In the genomic region with DNA sequence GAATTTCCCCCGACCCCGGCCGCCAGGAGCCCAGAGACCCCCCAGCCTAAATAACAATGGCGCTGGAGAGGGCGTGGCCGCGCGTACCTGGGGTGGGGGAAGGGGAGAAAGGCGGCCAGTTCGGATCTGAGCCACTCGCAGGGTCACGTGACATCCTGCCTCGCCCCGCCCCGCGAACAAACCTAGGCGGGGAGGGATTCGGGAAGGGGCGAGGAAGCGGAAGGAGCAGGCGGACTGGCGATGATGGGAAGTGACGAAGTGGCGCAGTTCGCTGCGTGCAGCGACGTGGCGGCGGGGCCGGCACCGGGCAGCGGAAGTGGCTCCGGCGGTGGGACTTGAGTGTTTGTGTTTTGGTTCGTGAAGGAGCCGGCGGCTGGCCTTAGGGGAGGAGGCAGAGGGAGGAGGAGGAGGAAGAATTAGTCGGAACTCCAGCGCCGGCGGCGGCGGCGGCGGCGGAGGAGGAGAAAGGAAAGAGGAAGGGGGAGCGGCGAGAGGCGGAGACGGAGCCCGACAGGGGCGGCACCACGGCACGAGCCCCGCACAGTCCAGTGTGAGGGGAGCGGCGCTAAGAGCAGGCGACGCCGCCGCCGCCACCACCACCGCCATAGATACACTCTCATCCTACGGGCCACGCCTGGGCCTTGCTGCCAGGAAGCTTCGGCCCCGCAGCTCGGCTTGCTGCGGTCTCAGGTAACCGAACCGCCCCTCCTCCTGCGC, we compare ENCODE assay signal across 1 cellular context.
A peak's percentile ranks its signal among the peaks of the same experiment; 100 is the strongest.
TF ChIP-seq lines count a peak whose summit lies in the region.

A gene with protein sequence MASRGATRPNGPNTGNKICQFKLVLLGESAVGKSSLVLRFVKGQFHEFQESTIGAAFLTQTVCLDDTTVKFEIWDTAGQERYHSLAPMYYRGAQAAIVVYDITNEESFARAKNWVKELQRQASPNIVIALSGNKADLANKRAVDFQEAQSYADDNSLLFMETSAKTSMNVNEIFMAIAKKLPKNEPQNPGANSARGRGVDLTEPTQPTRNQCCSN (plus strand): TSS at position 266 of the 717 bp plus-strand sequence. CDS start 3,802 bp downstream, outside the sequence.

TF ChIP-seq in HepG2, 621 proteins besides CTCF, POLR2A, EP300 and RAD21 (continued from another document and continues in another):
- TF ChIP-seq, protein P1, sequence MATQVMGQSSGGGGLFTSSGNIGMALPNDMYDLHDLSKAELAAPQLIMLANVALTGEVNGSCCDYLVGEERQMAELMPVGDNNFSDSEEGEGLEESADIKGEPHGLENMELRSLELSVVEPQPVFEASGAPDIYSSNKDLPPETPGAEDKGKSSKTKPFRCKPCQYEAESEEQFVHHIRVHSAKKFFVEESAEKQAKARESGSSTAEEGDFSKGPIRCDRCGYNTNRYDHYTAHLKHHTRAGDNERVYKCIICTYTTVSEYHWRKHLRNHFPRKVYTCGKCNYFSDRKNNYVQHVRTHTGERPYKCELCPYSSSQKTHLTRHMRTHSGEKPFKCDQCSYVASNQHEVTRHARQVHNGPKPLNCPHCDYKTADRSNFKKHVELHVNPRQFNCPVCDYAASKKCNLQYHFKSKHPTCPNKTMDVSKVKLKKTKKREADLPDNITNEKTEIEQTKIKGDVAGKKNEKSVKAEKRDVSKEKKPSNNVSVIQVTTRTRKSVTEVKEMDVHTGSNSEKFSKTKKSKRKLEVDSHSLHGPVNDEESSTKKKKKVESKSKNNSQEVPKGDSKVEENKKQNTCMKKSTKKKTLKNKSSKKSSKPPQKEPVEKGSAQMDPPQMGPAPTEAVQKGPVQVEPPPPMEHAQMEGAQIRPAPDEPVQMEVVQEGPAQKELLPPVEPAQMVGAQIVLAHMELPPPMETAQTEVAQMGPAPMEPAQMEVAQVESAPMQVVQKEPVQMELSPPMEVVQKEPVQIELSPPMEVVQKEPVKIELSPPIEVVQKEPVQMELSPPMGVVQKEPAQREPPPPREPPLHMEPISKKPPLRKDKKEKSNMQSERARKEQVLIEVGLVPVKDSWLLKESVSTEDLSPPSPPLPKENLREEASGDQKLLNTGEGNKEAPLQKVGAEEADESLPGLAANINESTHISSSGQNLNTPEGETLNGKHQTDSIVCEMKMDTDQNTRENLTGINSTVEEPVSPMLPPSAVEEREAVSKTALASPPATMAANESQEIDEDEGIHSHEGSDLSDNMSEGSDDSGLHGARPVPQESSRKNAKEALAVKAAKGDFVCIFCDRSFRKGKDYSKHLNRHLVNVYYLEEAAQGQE (IDR thresholded peaks at IDR 0.05; ENCODE audit: borderline replicate concordance in 1 of 2, low read depth in 1 of 2, low read length in 2 of 2): peak in 1 of 2 experiments; percentile 34; a peak in 1 of 4 replicates
- TF ChIP-seq SNAI1 (CRISPR knock-in tag; IDR thresholded peaks at IDR 0.05; ENCODE audit: borderline replicate concordance) (peak; percentile 48; the same call in 1 of the 2 replicates), KLF11 (CRISPR knock-in tag; IDR thresholded peaks at IDR 0.05) (0 out of 2 replicates have a peak, but pooled peaks have one; percentile 41), ZNF615 (CRISPR knock-in tag; IDR thresholded peaks at IDR 0.05; ENCODE audit: borderline replicate concordance) (no peak), HMGA1 (CRISPR knock-in tag; conservative IDR thresholded peaks at IDR 0.05) (no peak), ZNF234 (CRISPR knock-in tag; conservative IDR thresholded peaks at IDR 0.05) (peak; percentile 76; the same call in 1 of the 2 replicates), NR2C2 (CRISPR knock-in tag; IDR thresholded peaks at IDR 0.05; ENCODE audit: borderline replicate concordance) (peak; percentile 41; the same call in 1 of the 2 replicates), TAF15 (IDR thresholded peaks at IDR 0.05; ENCODE audit: low read depth, low read length, poor library complexity, severe bottlenecking) (peak; percentile 72), MTF2 (CRISPR knock-in tag; IDR thresholded peaks at IDR 0.05; ENCODE audit: borderline replicate concordance) (no peak), ZFX (CRISPR knock-in tag; IDR thresholded peaks at IDR 0.05; ENCODE audit: low read depth) (no peak), ZNF333 (CRISPR knock-in tag; IDR thresholded peaks at IDR 0.05; ENCODE audit: borderline replicate concordance) (no peak), GATAD2A (CRISPR knock-in tag; IDR thresholded peaks at IDR 0.05) (peak; percentile 57), ZSCAN21 (CRISPR knock-in tag; IDR thresholded peaks at IDR 0.05; ENCODE audit: borderline replicate concordance) (0 out of 2 replicates have a peak, but pooled peaks have one; percentile 15), RFX3 (CRISPR knock-in tag; IDR thresholded peaks at IDR 0.05) (no peak), ZNF44 (CRISPR knock-in tag; IDR thresholded peaks at IDR 0.05) (no peak), AHR (CRISPR knock-in tag; IDR thresholded peaks at IDR 0.05) (no peak), HDAC1 (CRISPR knock-in tag; IDR thresholded peaks at IDR 0.05) (no peak; the same call in 1 of the 2 replicates), KLF15 (CRISPR knock-in tag; IDR thresholded peaks at IDR 0.05; ENCODE audit: borderline replicate concordance) (no peak), CEBPG (CRISPR knock-in tag; IDR thresholded peaks at IDR 0.05) (peak; percentile 30; the same call in 1 of the 2 replicates), ZBTB7B (CRISPR knock-in tag; IDR thresholded peaks at IDR 0.05) (no peak), ZMYM2 (CRISPR knock-in tag; IDR thresholded peaks at IDR 0.05) (0 out of 2 replicates have a peak, but pooled peaks have one; percentile 10), NR1H2 (CRISPR knock-in tag; IDR thresholded peaks at IDR 0.05; ENCODE audit: borderline replicate concordance, low read depth) (no peak), ZFP62 (CRISPR knock-in tag; IDR thresholded peaks at IDR 0.05) (no peak), NAIF1 (CRISPR knock-in tag; IDR thresholded peaks at IDR 0.05; ENCODE audit: borderline replicate concordance) (no peak; the same call in 1 of the 2 replicates), NCOR1 (IDR thresholded peaks at IDR 0.05; ENCODE audit: borderline replicate concordance, low read length) (no peak; the same call in 1 of the 2 replicates)
- TF ChIP-seq, protein P2, sequence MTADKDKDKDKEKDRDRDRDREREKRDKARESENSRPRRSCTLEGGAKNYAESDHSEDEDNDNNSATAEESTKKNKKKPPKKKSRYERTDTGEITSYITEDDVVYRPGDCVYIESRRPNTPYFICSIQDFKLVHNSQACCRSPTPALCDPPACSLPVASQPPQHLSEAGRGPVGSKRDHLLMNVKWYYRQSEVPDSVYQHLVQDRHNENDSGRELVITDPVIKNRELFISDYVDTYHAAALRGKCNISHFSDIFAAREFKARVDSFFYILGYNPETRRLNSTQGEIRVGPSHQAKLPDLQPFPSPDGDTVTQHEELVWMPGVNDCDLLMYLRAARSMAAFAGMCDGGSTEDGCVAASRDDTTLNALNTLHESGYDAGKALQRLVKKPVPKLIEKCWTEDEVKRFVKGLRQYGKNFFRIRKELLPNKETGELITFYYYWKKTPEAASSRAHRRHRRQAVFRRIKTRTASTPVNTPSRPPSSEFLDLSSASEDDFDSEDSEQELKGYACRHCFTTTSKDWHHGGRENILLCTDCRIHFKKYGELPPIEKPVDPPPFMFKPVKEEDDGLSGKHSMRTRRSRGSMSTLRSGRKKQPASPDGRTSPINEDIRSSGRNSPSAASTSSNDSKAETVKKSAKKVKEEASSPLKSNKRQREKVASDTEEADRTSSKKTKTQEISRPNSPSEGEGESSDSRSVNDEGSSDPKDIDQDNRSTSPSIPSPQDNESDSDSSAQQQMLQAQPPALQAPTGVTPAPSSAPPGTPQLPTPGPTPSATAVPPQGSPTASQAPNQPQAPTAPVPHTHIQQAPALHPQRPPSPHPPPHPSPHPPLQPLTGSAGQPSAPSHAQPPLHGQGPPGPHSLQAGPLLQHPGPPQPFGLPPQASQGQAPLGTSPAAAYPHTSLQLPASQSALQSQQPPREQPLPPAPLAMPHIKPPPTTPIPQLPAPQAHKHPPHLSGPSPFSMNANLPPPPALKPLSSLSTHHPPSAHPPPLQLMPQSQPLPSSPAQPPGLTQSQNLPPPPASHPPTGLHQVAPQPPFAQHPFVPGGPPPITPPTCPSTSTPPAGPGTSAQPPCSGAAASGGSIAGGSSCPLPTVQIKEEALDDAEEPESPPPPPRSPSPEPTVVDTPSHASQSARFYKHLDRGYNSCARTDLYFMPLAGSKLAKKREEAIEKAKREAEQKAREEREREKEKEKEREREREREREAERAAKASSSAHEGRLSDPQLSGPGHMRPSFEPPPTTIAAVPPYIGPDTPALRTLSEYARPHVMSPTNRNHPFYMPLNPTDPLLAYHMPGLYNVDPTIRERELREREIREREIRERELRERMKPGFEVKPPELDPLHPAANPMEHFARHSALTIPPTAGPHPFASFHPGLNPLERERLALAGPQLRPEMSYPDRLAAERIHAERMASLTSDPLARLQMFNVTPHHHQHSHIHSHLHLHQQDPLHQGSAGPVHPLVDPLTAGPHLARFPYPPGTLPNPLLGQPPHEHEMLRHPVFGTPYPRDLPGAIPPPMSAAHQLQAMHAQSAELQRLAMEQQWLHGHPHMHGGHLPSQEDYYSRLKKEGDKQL (CRISPR knock-in tag; IDR thresholded peaks at IDR 0.05; ENCODE audit: low read depth): no peak
- TF ChIP-seq, protein P3, sequence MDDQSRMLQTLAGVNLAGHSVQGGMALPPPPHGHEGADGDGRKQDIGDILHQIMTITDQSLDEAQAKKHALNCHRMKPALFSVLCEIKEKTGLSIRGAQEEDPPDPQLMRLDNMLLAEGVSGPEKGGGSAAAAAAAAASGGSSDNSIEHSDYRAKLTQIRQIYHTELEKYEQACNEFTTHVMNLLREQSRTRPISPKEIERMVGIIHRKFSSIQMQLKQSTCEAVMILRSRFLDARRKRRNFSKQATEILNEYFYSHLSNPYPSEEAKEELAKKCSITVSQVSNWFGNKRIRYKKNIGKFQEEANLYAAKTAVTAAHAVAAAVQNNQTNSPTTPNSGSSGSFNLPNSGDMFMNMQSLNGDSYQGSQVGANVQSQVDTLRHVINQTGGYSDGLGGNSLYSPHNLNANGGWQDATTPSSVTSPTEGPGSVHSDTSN (CRISPR knock-in tag; IDR thresholded peaks at IDR 0.05; ENCODE audit: borderline replicate concordance): no peak
- TF ChIP-seq, protein P4, sequence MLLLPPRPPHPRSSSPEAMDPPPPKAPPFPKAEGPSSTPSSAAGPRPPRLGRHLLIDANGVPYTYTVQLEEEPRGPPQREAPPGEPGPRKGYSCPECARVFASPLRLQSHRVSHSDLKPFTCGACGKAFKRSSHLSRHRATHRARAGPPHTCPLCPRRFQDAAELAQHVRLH (CRISPR knock-in tag; IDR thresholded peaks at IDR 0.05; ENCODE audit: borderline replicate concordance, low read depth): peak; percentile 95
- TF ChIP-seq, protein P5, sequence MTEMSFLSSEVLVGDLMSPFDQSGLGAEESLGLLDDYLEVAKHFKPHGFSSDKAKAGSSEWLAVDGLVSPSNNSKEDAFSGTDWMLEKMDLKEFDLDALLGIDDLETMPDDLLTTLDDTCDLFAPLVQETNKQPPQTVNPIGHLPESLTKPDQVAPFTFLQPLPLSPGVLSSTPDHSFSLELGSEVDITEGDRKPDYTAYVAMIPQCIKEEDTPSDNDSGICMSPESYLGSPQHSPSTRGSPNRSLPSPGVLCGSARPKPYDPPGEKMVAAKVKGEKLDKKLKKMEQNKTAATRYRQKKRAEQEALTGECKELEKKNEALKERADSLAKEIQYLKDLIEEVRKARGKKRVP (CRISPR knock-in tag; IDR thresholded peaks at IDR 0.05): 0 out of 4 replicates have a peak, but pooled peaks of 1 of the 2 experiments have one; percentile 39
- TF ChIP-seq, protein P6, sequence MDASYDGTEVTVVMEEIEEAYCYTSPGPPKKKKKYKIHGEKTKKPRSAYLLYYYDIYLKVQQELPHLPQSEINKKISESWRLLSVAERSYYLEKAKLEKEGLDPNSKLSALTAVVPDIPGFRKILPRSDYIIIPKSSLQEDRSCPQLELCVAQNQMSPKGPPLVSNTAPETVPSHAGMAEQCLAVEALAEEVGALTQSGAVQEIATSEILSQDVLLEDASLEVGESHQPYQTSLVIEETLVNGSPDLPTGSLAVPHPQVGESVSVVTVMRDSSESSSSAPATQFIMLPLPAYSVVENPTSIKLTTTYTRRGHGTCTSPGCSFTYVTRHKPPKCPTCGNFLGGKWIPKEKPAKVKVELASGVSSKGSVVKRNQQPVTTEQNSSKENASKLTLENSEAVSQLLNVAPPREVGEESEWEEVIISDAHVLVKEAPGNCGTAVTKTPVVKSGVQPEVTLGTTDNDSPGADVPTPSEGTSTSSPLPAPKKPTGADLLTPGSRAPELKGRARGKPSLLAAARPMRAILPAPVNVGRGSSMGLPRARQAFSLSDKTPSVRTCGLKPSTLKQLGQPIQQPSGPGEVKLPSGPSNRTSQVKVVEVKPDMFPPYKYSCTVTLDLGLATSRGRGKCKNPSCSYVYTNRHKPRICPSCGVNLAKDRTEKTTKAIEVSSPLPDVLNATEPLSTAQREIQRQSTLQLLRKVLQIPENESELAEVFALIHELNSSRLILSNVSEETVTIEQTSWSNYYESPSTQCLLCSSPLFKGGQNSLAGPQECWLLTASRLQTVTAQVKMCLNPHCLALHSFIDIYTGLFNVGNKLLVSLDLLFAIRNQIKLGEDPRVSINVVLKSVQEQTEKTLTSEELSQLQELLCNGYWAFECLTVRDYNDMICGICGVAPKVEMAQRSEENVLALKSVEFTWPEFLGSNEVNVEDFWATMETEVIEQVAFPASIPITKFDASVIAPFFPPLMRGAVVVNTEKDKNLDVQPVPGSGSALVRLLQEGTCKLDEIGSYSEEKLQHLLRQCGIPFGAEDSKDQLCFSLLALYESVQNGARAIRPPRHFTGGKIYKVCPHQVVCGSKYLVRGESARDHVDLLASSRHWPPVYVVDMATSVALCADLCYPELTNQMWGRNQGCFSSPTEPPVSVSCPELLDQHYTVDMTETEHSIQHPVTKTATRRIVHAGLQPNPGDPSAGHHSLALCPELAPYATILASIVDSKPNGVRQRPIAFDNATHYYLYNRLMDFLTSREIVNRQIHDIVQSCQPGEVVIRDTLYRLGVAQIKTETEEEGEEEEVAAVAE (CRISPR knock-in tag; IDR thresholded peaks at IDR 0.05; ENCODE audit: borderline replicate concordance): peak; percentile 80; the same call in 1 of the 2 replicates
- TF ChIP-seq, protein P7, sequence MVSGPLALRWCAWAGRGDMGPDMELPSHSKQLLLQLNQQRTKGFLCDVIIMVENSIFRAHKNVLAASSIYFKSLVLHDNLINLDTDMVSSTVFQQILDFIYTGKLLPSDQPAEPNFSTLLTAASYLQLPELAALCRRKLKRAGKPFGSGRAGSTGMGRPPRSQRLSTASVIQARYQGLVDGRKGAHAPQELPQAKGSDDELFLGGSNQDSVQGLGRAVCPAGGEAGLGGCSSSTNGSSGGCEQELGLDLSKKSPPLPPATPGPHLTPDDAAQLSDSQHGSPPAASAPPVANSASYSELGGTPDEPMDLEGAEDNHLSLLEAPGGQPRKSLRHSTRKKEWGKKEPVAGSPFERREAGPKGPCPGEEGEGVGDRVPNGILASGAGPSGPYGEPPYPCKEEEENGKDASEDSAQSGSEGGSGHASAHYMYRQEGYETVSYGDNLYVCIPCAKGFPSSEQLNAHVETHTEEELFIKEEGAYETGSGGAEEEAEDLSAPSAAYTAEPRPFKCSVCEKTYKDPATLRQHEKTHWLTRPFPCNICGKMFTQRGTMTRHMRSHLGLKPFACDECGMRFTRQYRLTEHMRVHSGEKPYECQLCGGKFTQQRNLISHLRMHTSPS (CRISPR knock-in tag; IDR thresholded peaks at IDR 0.05; ENCODE audit: low read depth): no peak
- TF ChIP-seq, protein P8, sequence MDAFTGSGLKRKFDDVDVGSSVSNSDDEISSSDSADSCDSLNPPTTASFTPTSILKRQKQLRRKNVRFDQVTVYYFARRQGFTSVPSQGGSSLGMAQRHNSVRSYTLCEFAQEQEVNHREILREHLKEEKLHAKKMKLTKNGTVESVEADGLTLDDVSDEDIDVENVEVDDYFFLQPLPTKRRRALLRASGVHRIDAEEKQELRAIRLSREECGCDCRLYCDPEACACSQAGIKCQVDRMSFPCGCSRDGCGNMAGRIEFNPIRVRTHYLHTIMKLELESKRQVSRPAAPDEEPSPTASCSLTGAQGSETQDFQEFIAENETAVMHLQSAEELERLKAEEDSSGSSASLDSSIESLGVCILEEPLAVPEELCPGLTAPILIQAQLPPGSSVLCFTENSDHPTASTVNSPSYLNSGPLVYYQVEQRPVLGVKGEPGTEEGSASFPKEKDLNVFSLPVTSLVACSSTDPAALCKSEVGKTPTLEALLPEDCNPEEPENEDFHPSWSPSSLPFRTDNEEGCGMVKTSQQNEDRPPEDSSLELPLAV (CRISPR knock-in tag; conservative IDR thresholded peaks at IDR 0.05; ENCODE audit: low read depth): no peak
